ENCODE assay signal across 8 cellular contexts in genomic region chr6:33390767-33391277, GRCh38. TPM values are rescaled to one million over a fixed set of nuclear protein-coding genes. Genes with fewer than 3 reads are reported as not detected.
DNase-seq lines count a peak whose midpoint lies in the region; ATAC-seq and TF ChIP-seq lines count a peak whose summit lies in the region.

No MANE protein-coding gene starts in this region.

- no peak for TF ChIP-seq POLR2A in erythroblast (IDR thresholded peaks at IDR 0.05; ENCODE audit: low read length)

- H3K9me2 ChIP-seq in hepatocyte (replicated peaks; ENCODE audit: insufficient read depth): no peaks in the 10 kb centered on the region

- H3K36me3 ChIP-seq in HEK293 (ENCODE audit: control insufficient read depth in 2 of 2, insufficient read depth in 1 of 2, low read length in 2 of 2) (peaks cover 0 to 15% of the 10 kb centered on the region in 2 experiments; a peak in 2 of 3 replicates), hepatocyte (replicated peaks; ENCODE audit: insufficient read depth, low read depth) (no peaks in the 10 kb centered on the region)

- POLR2A ChIA-PET in HEK293 (lab: Yijun Ruan, JAX): interaction anchor here (1.0 kb wide), 1 partner anchor 114 kb away, joined by 4 read pairs; the partner anchor contains the start of gene B3GALT4
- POLR2A ChIA-PET in activated B cell treated with CpG ODN at 0.5 μM for 24 hours (lab: Charles Lee): interaction anchor here (0.6 to 1.9 kb wide), 15 partner anchors 19 to 419 kb away, joined by 3 to 13 read pairs (median 4); partner anchors contain the start of genes B3GALT4, BAK1, RPS18 and TAPBP

- H3K36me3 Mint-ChIP-seq in activated B cell treated with CpG ODN at 0.5 μM for 24 hours (ENCODE audit: low read depth): no peaks in the 10 kb centered on the region
- no peaks in the 10 kb centered on the region for H3K36me3 Mint-ChIP-seq in stimulated activated memory B cell treated with anti-CD40 and anti-IgM and Interleukin-4, amounts not matched to agents 10 μg/mL and 1 μg/mL and 100 μg/mL, for 72 hours

- H3K9me3 ChIP-seq in HEK293 (ENCODE audit: control insufficient read depth, insufficient read depth, low read depth, low read length) (no peaks in the 10 kb centered on the region), hepatocyte (ENCODE audit: low read depth) (no peaks in the 10 kb centered on the region)

- peak overlapping the region; percentile 52 for H3K4me2 ChIP-seq in hepatocyte

- no peak for ATAC-seq in activated B cell treated with CpG ODN at 0.5 μM for 24 hours (ENCODE audit: low read depth)
- ATAC-seq in stimulated activated memory B cell treated with anti-CD40 and anti-IgM and Interleukin-4, amounts not matched to agents 10 μg/mL and 1 μg/mL and 100 μg/mL, for 72 hours: no peak
- ATAC-seq in HG03039 (IDR thresholded peaks at IDR 0.05; ENCODE audit: unreplicated experiment): no peak
- no peak for ATAC-seq in GM21526 (IDR thresholded peaks at IDR 0.05; ENCODE audit: low FRiP score, unreplicated experiment)

- CTCF ChIA-PET in HEK293 (lab: Yijun Ruan, JAX): interaction anchor here (0.5 to 1.6 kb wide), 45 partner anchors 9 to 190 kb away, joined by 3 to 21 read pairs (median 5); partner anchors contain the start of genes B3GALT4, RPS18, VPS52 and ZBTB22
- CTCF ChIA-PET in activated B cell treated with CpG ODN at 0.5 μM for 24 hours (lab: Charles Lee): interaction anchor here (0.6 to 1.9 kb wide), 10 partner anchors 27 to 765 kb away, joined by 3 to 13 read pairs (median 4); partner anchors contain the start of genes B3GALT4, BAK1 and CUTA

- intact Hi-C loops in activated B cell treated with CpG ODN at 0.5 μM for 24 hours (cut with micrococcal nuclease): loop anchor here (1.0 to 2.0 kb wide), 16 partner anchors 19 to 1990 kb away; partner anchors contain the start of genes B3GALT4, BAK1, RXRB and SLC39A7

- H3K9me3 Mint-ChIP-seq in activated B cell treated with CpG ODN at 0.5 μM for 24 hours: no peaks in the 10 kb centered on the region
- no peaks in the 10 kb centered on the region for H3K9me3 Mint-ChIP-seq in stimulated activated memory B cell treated with anti-CD40 and anti-IgM and Interleukin-4, amounts not matched to agents 10 μg/mL and 1 μg/mL and 100 μg/mL, for 72 hours

- H3K27me3 Mint-ChIP-seq in activated B cell treated with CpG ODN at 0.5 μM for 24 hours: no peaks in the 10 kb centered on the region
- H3K27me3 Mint-ChIP-seq in stimulated activated memory B cell treated with anti-CD40 and anti-IgM and Interleukin-4, amounts not matched to agents 10 μg/mL and 1 μg/mL and 100 μg/mL, for 72 hours: no peaks in the 10 kb centered on the region

- no peak for TF ChIP-seq CTCF in HEK293 (tag by site-specific recombination; IDR thresholded peaks at IDR 0.05)
- TF ChIP-seq CTCF in activated B cell treated with CpG ODN at 0.5 μM for 24 hours (IDR thresholded peaks at IDR 0.05): no peak
- no peak for TF ChIP-seq CTCF in hepatocyte (IDR thresholded peaks at IDR 0.05; ENCODE audit: poor library complexity)

- H3K4me1 Mint-ChIP-seq in activated B cell treated with CpG ODN at 0.5 μM for 24 hours: peaks cover 25% of the 10 kb centered on the region
- H3K4me1 Mint-ChIP-seq in stimulated activated memory B cell treated with anti-CD40 and anti-IgM and Interleukin-4, amounts not matched to agents 10 μg/mL and 1 μg/mL and 100 μg/mL, for 72 hours: peaks cover 30% of the 10 kb centered on the region

- H3K4me3 Mint-ChIP-seq in activated B cell treated with CpG ODN at 0.5 μM for 24 hours: peak overlapping the region; percentile 79
- peak overlapping the region; percentile 72 for H3K4me3 Mint-ChIP-seq in stimulated activated memory B cell treated with anti-CD40 and anti-IgM and Interleukin-4, amounts not matched to agents 10 μg/mL and 1 μg/mL and 100 μg/mL, for 72 hours

- peak overlapping the region; percentile 86 for H2AFZ ChIP-seq in hepatocyte

- H3K4me3 ChIP-seq in HEK293 (ENCODE audit: low read depth, low read length) (peak overlapping the region; percentile 6), hepatocyte (no peak overlapping the region)

- no peaks in the 10 kb centered on the region for H3K27me3 ChIP-seq in hepatocyte

- H3K4me1 ChIP-seq in HEK293 (ENCODE audit: control insufficient read depth, insufficient read depth, low read length) (peaks cover 10% of the 10 kb centered on the region), hepatocyte (ENCODE audit: insufficient read depth) (no peaks in the 10 kb centered on the region)

- DNase-seq in activated B cell treated with CpG ODN at 0.5 μM for 24 hours: no peak
- no peak for DNase-seq in hepatocyte (ENCODE audit: low spot score)
- DNase-seq in erythroblast (lab: John Stamatoyannopoulos, UW): no peak
- DNase-seq in NCI-H128 (lab: John Stamatoyannopoulos, UW; ENCODE audit: unreplicated experiment): no peak

- H3K27ac Mint-ChIP-seq in activated B cell treated with CpG ODN at 0.5 μM for 24 hours: peak overlapping the region; percentile 95
- peak overlapping the region; percentile 85 for H3K27ac Mint-ChIP-seq in stimulated activated memory B cell treated with anti-CD40 and anti-IgM and Interleukin-4, amounts not matched to agents 10 μg/mL and 1 μg/mL and 100 μg/mL, for 72 hours

- H3K27ac ChIP-seq in HEK293 (ENCODE audit: extremely low read depth, low read depth, low read length): peak overlapping the region; percentile 27
- H3K27ac ChIP-seq in hepatocyte: peak overlapping the region; percentile 93

- WGBS in hepatocyte (ENCODE audit: low lambda C conversion rate, missing lambda C conversion rate): 80% methylated on average over 9 of the region's 9 CpGs

- no peaks in the 10 kb centered on the region for H4K20me1 ChIP-seq in hepatocyte (ENCODE audit: insufficient read depth, poor library complexity, severe bottlenecking)

- H3K79me2 ChIP-seq in hepatocyte: peaks cover 35% of the 10 kb centered on the region

TF ChIP-seq in HEK293, 187 proteins besides CTCF, POLR2A, EP300 and RAD21 (continues in another document):
- no peak for TF ChIP-seq ZNF423 (tag by site-specific recombination; IDR thresholded peaks at IDR 0.05)
- peak; percentile 68; the same call in 1 of the 2 replicates for TF ChIP-seq ZNF518A (tag by site-specific recombination; conservative IDR thresholded peaks at IDR 0.05; ENCODE audit: low read depth)
- peak; percentile 17; the same call in 1 of the 2 replicates for TF ChIP-seq ZNF18 (tag by site-specific recombination; IDR thresholded peaks at IDR 0.05)
- peak; percentile 47; the same call in 1 of the 2 replicates for TF ChIP-seq ZNF324 (tag by site-specific recombination; IDR thresholded peaks at IDR 0.05)
- peak; percentile 64; the same call in 1 of the 2 replicates for TF ChIP-seq IKZF3 (tag by site-specific recombination; IDR thresholded peaks at IDR 0.05)

RNA-seq across cellular contexts. Expression of gene KIFC1, which starts 0.8 kb away (rescaled TPM):
- total RNA-seq in activated B cell treated with CpG ODN at 0.5 μM for 24 hours (1.9 and 2.2 TPM in 2 replicates), hepatocyte (6.9 and 12.7 TPM in 2 replicates)
- polyA plus RNA-seq in hepatocyte: 6.1 and 6.6 TPM in 2 replicates

RNA-seq across cellular contexts. Expression of gene PHF1, which starts 20.0 kb away (rescaled TPM):
- total RNA-seq in activated B cell treated with CpG ODN at 0.5 μM for 24 hours: 76.0 and 83.4 TPM in 2 replicates
- total RNA-seq in hepatocyte: 37.2 and 44.4 TPM in 2 replicates
- 42.4 and 53.0 TPM in 2 replicates for polyA plus RNA-seq in hepatocyte

RNA-seq across cellular contexts. Expression of gene CUTA, which starts 27.1 kb away (rescaled TPM):
- 111 and 120 TPM in 2 replicates for total RNA-seq in activated B cell treated with CpG ODN at 0.5 μM for 24 hours
- total RNA-seq in hepatocyte: 121 and 150 TPM in 2 replicates
- polyA plus RNA-seq in hepatocyte: 349 and 357 TPM in 2 replicates

RNA-seq across cellular contexts. Expression of gene SYNGAP1, which starts 29.0 kb away (rescaled TPM):
- 19.5 and 25.4 TPM in 2 replicates for total RNA-seq in activated B cell treated with CpG ODN at 0.5 μM for 24 hours
- 5.3 and 6.6 TPM in 2 replicates for total RNA-seq in hepatocyte
- 4.9 and 5.7 TPM in 2 replicates for polyA plus RNA-seq in hepatocyte
